In genomic region chr13:74134777-74135305, GRCh38 we compare ENCODE assay signal across 8 cellular contexts. TPM values are rescaled to one million over a fixed set of nuclear protein-coding genes. Genes with fewer than 3 reads are reported as not detected.
DNase-seq lines count a peak whose midpoint lies in the region; ATAC-seq and TF ChIP-seq lines count a peak whose summit lies in the region.

No MANE protein-coding gene starts in this region.

- H3K27me3 ChIP-seq in H7 (ENCODE audit: control insufficient read depth, insufficient read depth, low read length) = peaks cover 4% of the 10 kb centered on the region; the same call in 1 of the 2 replicates
- no peaks in the 10 kb centered on the region for H3K27me3 ChIP-seq in MG63
- H3K27me3 ChIP-seq in lung (ENCODE audit: control insufficient read depth, insufficient read depth) = no peaks in the 10 kb centered on the region

- ATAC-seq in activated B cell treated with CpG ODN at 0.5 μM for 24 hours (ENCODE audit: low read depth) (peak; percentile 15), lung (ENCODE audit: insufficient read depth, low FRiP score) (peak; percentile 59)

- H3K9me3 ChIP-seq in MG63 (no peaks in the 10 kb centered on the region), lung (ENCODE audit: control insufficient read depth in 2 of 2, insufficient read depth in 1 of 2, low read length in 1 of 2) (no peaks in the 10 kb centered on the region)

- H3K27me3 Mint-ChIP-seq in activated B cell treated with CpG ODN at 0.5 μM for 24 hours = no peaks in the 10 kb centered on the region

- intact Hi-C loops in activated B cell treated with CpG ODN at 0.5 μM for 24 hours (cut with micrococcal nuclease) = loop anchor here (1.0 to 10.0 kb wide), 13 partner anchors 43 to 1414 kb away; partner anchors contain the start of genes BORA, DIS3, MZT1 and PIBF1

- TF ChIP-seq CTCF in GM12864 (IDR thresholded peaks at IDR 0.05; ENCODE audit: low read depth, low read length, missing control alignments) (no peak), activated B cell treated with CpG ODN at 0.5 μM for 24 hours (IDR thresholded peaks at IDR 0.05) (no peak), choroid plexus epithelial cell (conservative IDR thresholded peaks at IDR 0.05; ENCODE audit: low read depth, low read length) (no peak), lung (IDR thresholded peaks at IDR 0.05; ENCODE audit: control extremely low read depth, extremely low read depth) (no peak)

- DNase-seq in GM12864 (ENCODE audit: low read depth) = no peak
- DNase-seq in H7 = peak; percentile 76
- peak; percentile 62 for DNase-seq in MG63
- DNase-seq in activated B cell treated with CpG ODN at 0.5 μM for 24 hours = peak; percentile 76
- DNase-seq in choroid plexus epithelial cell (ENCODE audit: low read depth) = no peak
- peak; percentile 53 for DNase-seq in lung (ENCODE audit: low spot score)
- peak; percentile 21 to 31 for DNase-seq in stimulated activated CD8-positive, alpha-beta memory T cell treated with anti-CD3 and anti-CD28 coated beads, Interleukin-2, amount 100 ng/mL, for 1 hour (ENCODE audit: low read depth in 2 of 2)
- no peak for DNase-seq in SIG-M5 treated with dmso at 0.1 percent for 504 hours (lab: John Stamatoyannopoulos, UW; ENCODE audit: unreplicated experiment)

- H3K4me3 Mint-ChIP-seq in activated B cell treated with CpG ODN at 0.5 μM for 24 hours = no peak overlapping the region

- peaks cover 3 to 10% of the 10 kb centered on the region in 2 donors for H3K4me1 ChIP-seq in lung (ENCODE audit: control insufficient read depth in 2 of 2, insufficient read depth in 2 of 2, low read length in 2 of 2)

- POLR2A ChIA-PET in activated B cell treated with CpG ODN at 0.5 μM for 24 hours (lab: Charles Lee) = interaction anchor here (0.6 to 5.7 kb wide), 23 partner anchors 11 to 369 kb away, joined by 3 to 54 read pairs (median 7); no protein-coding TSS in a partner anchor

- H3K27ac ChIP-seq in lung (ENCODE audit: low read depth in 1 of 2, low read length in 1 of 2) = peak overlapping the region; percentile 75 to 94

- peaks cover 13% of the 10 kb centered on the region for H3K36me3 Mint-ChIP-seq in activated B cell treated with CpG ODN at 0.5 μM for 24 hours (ENCODE audit: low read depth)

- CTCF ChIA-PET in activated B cell treated with CpG ODN at 0.5 μM for 24 hours (lab: Charles Lee) = interaction anchor here (1.6 to 4.2 kb wide), 2 partner anchors 152 to 155 kb away, joined by 5 to 16 read pairs; no protein-coding TSS in a partner anchor

- H3K9me3 Mint-ChIP-seq in activated B cell treated with CpG ODN at 0.5 μM for 24 hours = no peaks in the 10 kb centered on the region

- H3K4me3 ChIP-seq in GM12864 (ENCODE audit: low read depth, low read length) (peak overlapping the region; percentile 92), H7 (ENCODE audit: insufficient read depth, low read depth, low read length) (peak overlapping the region; percentile 79), MG63 (peak overlapping the region; percentile 89), choroid plexus epithelial cell (ENCODE audit: low read depth, low read length) (peak overlapping the region; percentile 78), lung (peak overlapping the region; percentile 89)

- no peaks in the 10 kb centered on the region for H3K36me3 ChIP-seq in H7 (replicated peaks; ENCODE audit: control insufficient read depth, insufficient read depth, low read length)
- H3K36me3 ChIP-seq in MG63 = no peaks in the 10 kb centered on the region
- no peaks in the 10 kb centered on the region for H3K36me3 ChIP-seq in lung (ENCODE audit: control insufficient read depth in 2 of 2, insufficient read depth in 2 of 2, low read length in 2 of 2)

- WGBS in lung, 2 donors = 1% methylated on average over 40 to 60 of the region's 60 CpGs

- peak overlapping the region; percentile 82 for H3K27ac Mint-ChIP-seq in activated B cell treated with CpG ODN at 0.5 μM for 24 hours

- peaks cover 31% of the 10 kb centered on the region for H3K4me1 Mint-ChIP-seq in activated B cell treated with CpG ODN at 0.5 μM for 24 hours

RNA-seq across cellular contexts. Expression of gene KLF12, which starts 0.6 kb away (rescaled TPM):
- 5.0 and 6.1 TPM in 2 replicates for total RNA-seq in H7 (2014; rRNA removed; shearing (Covaris generic))
- 1.7 and 12.8 TPM in 2 replicates for total RNA-seq in MG63 (2014; rRNA removed; shearing (Covaris generic); ENCODE audit: low replicate concordance)
- total RNA-seq in activated B cell treated with CpG ODN at 0.5 μM for 24 hours (28.2 and 33.9 TPM in 2 replicates), lung (10 to 100 TPM in 1 of 2 donors, 1 to 10 TPM in 1; 8.8 to 26.8 TPM)
- polyA plus RNA-seq in lung = under 1 TPM; 0.77 to 0.86 TPM

Comparison
In these comparisons a context has a peak if more than half of its experiments do, and no peak if none do; other contexts are left out.
1. DNase-seq: peak in H7 (single experiment), MG63 (single experiment), activated B cell treated with CpG ODN at 0.5 μM for 24 hours (single experiment), lung (single experiment) and stimulated activated CD8-positive, alpha-beta memory T cell treated with anti-CD3 and anti-CD28 coated beads, Interleukin-2, amount 100 ng/mL, for 1 hour (2 of 2); none in GM12864 (single experiment), choroid plexus epithelial cell (single experiment) and SIG-M5 treated with dmso at 0.1 percent for 504 hours (single experiment).
2. Peak in every context shown above with its lines, with median percentiles within 50 percentile points of each other: H3K4me3 ChIP-seq.